In the genomic region with DNA sequence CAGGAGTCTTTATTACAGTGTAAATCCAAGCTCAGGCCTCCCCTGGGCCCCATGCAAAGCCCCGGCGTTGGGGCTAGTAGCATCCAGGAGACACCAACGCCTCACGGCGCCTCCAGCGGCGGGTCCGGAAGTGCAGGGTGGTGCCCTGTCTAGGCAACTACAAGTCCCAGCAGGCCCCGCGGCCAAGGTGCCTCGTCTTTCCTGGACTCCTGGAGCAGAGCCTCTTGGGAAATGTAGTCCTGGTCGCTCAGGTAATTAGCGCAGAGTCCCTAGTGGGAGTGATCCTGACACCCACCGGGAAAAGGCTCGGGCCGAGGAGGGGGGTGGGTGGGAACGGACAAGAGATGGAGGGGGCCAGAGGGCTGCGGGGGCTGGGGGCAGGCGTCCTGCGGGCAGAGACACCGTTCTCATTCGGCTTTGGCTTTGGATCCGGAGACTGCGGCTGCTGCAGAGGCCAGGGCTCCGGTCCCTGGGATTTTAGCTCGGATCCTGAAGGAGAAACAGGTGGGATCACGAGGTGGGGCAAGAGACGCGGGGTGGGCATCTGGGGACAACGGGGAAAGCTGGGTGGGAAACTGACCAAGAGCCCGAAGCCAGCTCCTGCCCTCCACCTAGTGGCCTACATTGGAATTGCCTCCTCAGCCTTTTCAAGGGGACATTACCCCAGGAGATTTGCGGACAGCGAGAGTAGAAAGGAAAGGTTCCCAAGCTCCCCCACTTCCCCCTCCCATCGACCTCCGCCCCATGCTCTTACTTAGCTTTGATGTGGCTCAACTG, we compare ENCODE assay signal across 1 cellular context.
TF ChIP-seq lines count a peak whose summit lies in the region.

No MANE protein-coding gene starts in this region.

TF ChIP-seq in A549, 52 proteins besides CTCF, POLR2A, EP300 and RAD21 (continued from another document):
- TF ChIP-seq MAZ (IDR thresholded peaks at IDR 0.05; ENCODE audit: borderline replicate concordance, low read depth, low read length) = peak; percentile 49; the same call in 1 of the 2 replicates
- TF ChIP-seq, protein P1, sequence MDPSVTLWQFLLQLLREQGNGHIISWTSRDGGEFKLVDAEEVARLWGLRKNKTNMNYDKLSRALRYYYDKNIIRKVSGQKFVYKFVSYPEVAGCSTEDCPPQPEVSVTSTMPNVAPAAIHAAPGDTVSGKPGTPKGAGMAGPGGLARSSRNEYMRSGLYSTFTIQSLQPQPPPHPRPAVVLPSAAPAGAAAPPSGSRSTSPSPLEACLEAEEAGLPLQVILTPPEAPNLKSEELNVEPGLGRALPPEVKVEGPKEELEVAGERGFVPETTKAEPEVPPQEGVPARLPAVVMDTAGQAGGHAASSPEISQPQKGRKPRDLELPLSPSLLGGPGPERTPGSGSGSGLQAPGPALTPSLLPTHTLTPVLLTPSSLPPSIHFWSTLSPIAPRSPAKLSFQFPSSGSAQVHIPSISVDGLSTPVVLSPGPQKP (IDR thresholded peaks at IDR 0.05; ENCODE audit: low read depth, low read length) = 0 out of 2 replicates have a peak, but pooled peaks have one; percentile 38
- TF ChIP-seq, protein P2, sequence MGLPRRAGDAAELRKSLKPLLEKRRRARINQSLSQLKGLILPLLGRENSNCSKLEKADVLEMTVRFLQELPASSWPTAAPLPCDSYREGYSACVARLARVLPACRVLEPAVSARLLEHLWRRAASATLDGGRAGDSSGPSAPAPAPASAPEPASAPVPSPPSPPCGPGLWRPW (IDR thresholded peaks at IDR 0.05) = no peak
- TF ChIP-seq TP53 (CRISPR knock-in tag; IDR thresholded peaks at IDR 0.05) = no peak
- TF ChIP-seq ZNF302 (CRISPR knock-in tag; IDR thresholded peaks at IDR 0.05) = no peak
- TF ChIP-seq FOSB (CRISPR knock-in tag; IDR thresholded peaks at IDR 0.05) = no peak
- peak in 1 of 2 experiments; percentile 42; a peak in 1 of 5 replicates for TF ChIP-seq JUN (IDR thresholded peaks at IDR 0.05)
- TF ChIP-seq, protein P3, sequence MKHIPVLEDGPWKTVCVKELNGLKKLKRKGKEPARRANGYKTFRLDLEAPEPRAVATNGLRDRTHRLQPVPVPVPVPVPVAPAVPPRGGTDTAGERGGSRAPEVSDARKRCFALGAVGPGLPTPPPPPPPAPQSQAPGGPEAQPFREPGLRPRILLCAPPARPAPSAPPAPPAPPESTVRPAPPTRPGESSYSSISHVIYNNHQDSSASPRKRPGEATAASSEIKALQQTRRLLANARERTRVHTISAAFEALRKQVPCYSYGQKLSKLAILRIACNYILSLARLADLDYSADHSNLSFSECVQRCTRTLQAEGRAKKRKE (CRISPR knock-in tag; IDR thresholded peaks at IDR 0.05; ENCODE audit: low read depth) = no peak
- no peak for TF ChIP-seq CBX8 (IDR thresholded peaks at IDR 0.05)
- peak; percentile 90 for TF ChIP-seq MAFK (IDR thresholded peaks at IDR 0.05; ENCODE audit: partially characterized antibody)
TF ChIP-seq in A549: peak in this region for 9.
